In the genomic region with DNA sequence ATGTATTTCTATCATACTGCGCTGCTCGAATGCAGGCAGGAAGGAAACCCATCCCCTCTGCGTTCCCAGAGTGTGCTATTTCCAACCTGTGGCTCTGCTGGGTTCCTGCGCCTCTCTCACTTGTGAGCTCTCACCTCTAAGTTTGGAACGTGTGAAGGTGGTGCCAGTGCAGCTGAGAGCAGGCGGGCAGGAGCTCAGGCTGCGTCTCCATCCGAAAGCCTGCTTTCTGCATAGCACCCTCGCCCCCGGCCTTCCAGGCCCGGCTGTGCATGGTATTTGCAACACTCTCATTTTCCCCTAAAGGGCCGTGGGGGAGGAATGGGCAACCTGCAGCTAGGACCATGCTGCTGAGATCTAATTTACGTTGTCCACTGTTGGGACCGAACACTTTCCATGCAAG, we compare ENCODE assay signal across 15 cellular contexts.
"Had no signal": no experiment of that assay in that cellular context is flagged by ENCODE, and none has a peak within 500 bp of the region (broad histone marks: within the 10 kb centered on the region; RNA-seq: fewer than 3 reads in every experiment).

No MANE protein-coding gene starts in this region.

- ATAC-seq: activated T-cell treated with anti-CD3 and anti-CD28 coated beads, Interleukin-2, amount 50 U/mL, for 72 hours; body of pancreas; heart right ventricle; stimulated activated naive CD8-positive, alpha-beta T cell treated with anti-CD3 and anti-CD28 coated beads, Interleukin-15, Interleukin-2, amounts not matched to agents 100 U/mL and 50 U/mL, for 24 hours; T-helper 17 cell had no signal

- DNase-seq: activated CD4-positive, alpha-beta memory T cell treated with anti-CD3 and anti-CD28 coated beads, Interleukin-2, amount 10 ng/mL, durations not matched to agents 7 days and 5 days; activated CD4-positive, alpha-beta T cell treated with anti-CD3 and anti-CD28 coated beads for 48 hours; activated effector memory CD4-positive, alpha-beta T cell treated with Interleukin-2 at 50 U/mL for 16 hours; activated naive CD4-positive, alpha-beta T cell treated with anti-CD3 and anti-CD28 coated beads, Interleukin-2, amount 50 U/mL, for 16 hours; activated T-cell treated with anti-CD3 and anti-CD28 coated beads, Interleukin-2, amount 50 U/mL, for 72 hours; body of pancreas; cortex of kidney; heart right ventricle; mesendoderm; naive B cell; spleen; stimulated activated CD4-positive, alpha-beta T cell treated with anti-CD3 and anti-CD28 coated beads, Interleukin-4, amount 100 ng/mL, for 24 hours; stimulated activated naive CD8-positive, alpha-beta T cell treated with anti-CD3 and anti-CD28 coated beads, Interleukin-15, Interleukin-2, amounts not matched to agents 100 U/mL and 50 U/mL, for 24 hours; T-helper 17 cell; thyroid gland had no signal
